13 cellular contexts compared by ENCODE assay signal in genomic region chr2:233429175-233429897, GRCh38.
A peak's percentile ranks its signal among the peaks of the same experiment; 100 is the strongest.
DNase-seq lines count a peak whose midpoint lies in the region; ATAC-seq lines count a peak whose summit lies in the region.
"Had no signal": no experiment of that assay in that cellular context is flagged by ENCODE, and none has a peak within 500 bp of the region (broad histone marks: within the 10 kb centered on the region; RNA-seq: fewer than 3 reads in every experiment).

No MANE protein-coding gene starts in this region.

- intact Hi-C loops in activated T-helper 2 cell treated with anti-CD3 and anti-CD28 coated beads, Interferon-gamma antibody, Interleukin-2, Interleukin-4, amounts not matched to agents 10 μg/mL and 5 μg/mL and 100 μg/mL, durations not matched to agents 14 hours and 24 hours and 36 hours (cut with micrococcal nuclease) = no loop called here

- peaks cover 22% of the 10 kb centered on the region for H3K36me3 Mint-ChIP-seq in activated T-helper 17 cell treated with anti-CD3 and anti-CD28 coated beads, Interleukin-2, amount 50 U/mL, for 72 hours (ENCODE audit: low read depth)
- peaks cover 49 to 60% of the 10 kb centered on the region in 2 donors for H3K36me3 Mint-ChIP-seq in stimulated activated naive B cell treated with anti-CD40 and anti-IgM and Interleukin-4, amounts not matched to agents 10 μg/mL and 1 μg/mL and 100 μg/mL, for 72 hours
- H3K36me3 Mint-ChIP-seq in activated T-helper 2 cell treated with anti-CD3 and anti-CD28 coated beads, Interferon-gamma antibody, Interleukin-2, Interleukin-4, amounts not matched to agents 10 μg/mL and 5 μg/mL and 100 μg/mL, durations not matched to agents 14 hours and 24 hours and 36 hours (ENCODE audit: low read depth) = peaks cover 40% of the 10 kb centered on the region

- peak; percentile 26 for DNase-seq in activated CD4-positive, CD25-positive, alpha-beta regulatory T cell treated with anti-CD3 and anti-CD28 coated beads, Interleukin-2, amount 50 U/mL, for 72 hours
- DNase-seq in stimulated activated naive B cell treated with anti-CD40 and anti-IgM and Interleukin-4, amounts not matched to agents 10 μg/mL and 1 μg/mL and 100 μg/mL, for 72 hours = no peak
- DNase-seq in NCI-H187 (lab: John Stamatoyannopoulos, UW) (no peak), midbrain (lab: John Stamatoyannopoulos, UW) (no peak)
- no peak for DNase-seq in activated T-helper 2 cell treated with anti-CD3 and anti-CD28 coated beads, Interferon-gamma antibody, Interleukin-2, Interleukin-4, amounts not matched to agents 10 μg/mL and 5 μg/mL and 100 μg/mL, durations not matched to agents 14 hours and 24 hours and 36 hours (ENCODE audit: low spot score)
- DNase-seq: 8988T, anterior cingulate cortex, NCI-H1048, sigmoid colon had no signal

- peak overlapping the region; percentile 59 for H3K27ac ChIP-seq in mesodermal cell (ENCODE audit: low read depth, low read length, severe bottlenecking)
- H3K27ac ChIP-seq: sigmoid colon had no signal

- peaks cover 39% of the 10 kb centered on the region for H3K4me1 Mint-ChIP-seq in activated T-helper 17 cell treated with anti-CD3 and anti-CD28 coated beads, Interleukin-2, amount 50 U/mL, for 72 hours
- peaks cover 43 to 83% of the 10 kb centered on the region in 2 donors for H3K4me1 Mint-ChIP-seq in stimulated activated naive B cell treated with anti-CD40 and anti-IgM and Interleukin-4, amounts not matched to agents 10 μg/mL and 1 μg/mL and 100 μg/mL, for 72 hours
- peaks cover 33% of the 10 kb centered on the region for H3K4me1 Mint-ChIP-seq in activated T-helper 2 cell treated with anti-CD3 and anti-CD28 coated beads, Interferon-gamma antibody, Interleukin-2, Interleukin-4, amounts not matched to agents 10 μg/mL and 5 μg/mL and 100 μg/mL, durations not matched to agents 14 hours and 24 hours and 36 hours (ENCODE audit: low read depth)

- 91 to 95% methylated on average over 12 to 13 of the region's 20 CpGs for WGBS in mesodermal cell (ENCODE audit: insufficient coverage in 2 of 2), 2 experiments

- H3K27ac Mint-ChIP-seq in activated T-helper 17 cell treated with anti-CD3 and anti-CD28 coated beads, Interleukin-2, amount 50 U/mL, for 72 hours = peak overlapping the region; percentile 54
- peak overlapping the region; percentile 75 for H3K27ac Mint-ChIP-seq in stimulated activated naive B cell treated with anti-CD40 and anti-IgM and Interleukin-4, amounts not matched to agents 10 μg/mL and 1 μg/mL and 100 μg/mL, for 72 hours
- H3K27ac Mint-ChIP-seq in activated T-helper 2 cell treated with anti-CD3 and anti-CD28 coated beads, Interferon-gamma antibody, Interleukin-2, Interleukin-4, amounts not matched to agents 10 μg/mL and 5 μg/mL and 100 μg/mL, durations not matched to agents 14 hours and 24 hours and 36 hours = no peak overlapping the region
- H3K27ac Mint-ChIP-seq: dendritic cell treated with granulocyte-macrophage colony-stimulating factor and Interleukin-4, amounts not matched to agents 40 ng/mL and 50 ng/mL, for 4 days had no signal

- no peaks in the 10 kb centered on the region for H3K9me3 Mint-ChIP-seq in activated T-helper 17 cell treated with anti-CD3 and anti-CD28 coated beads, Interleukin-2, amount 50 U/mL, for 72 hours
- peaks cover 7 to 12% of the 10 kb centered on the region in 2 donors for H3K9me3 Mint-ChIP-seq in stimulated activated naive B cell treated with anti-CD40 and anti-IgM and Interleukin-4, amounts not matched to agents 10 μg/mL and 1 μg/mL and 100 μg/mL, for 72 hours
- peaks cover 18% of the 10 kb centered on the region for H3K9me3 Mint-ChIP-seq in activated T-helper 2 cell treated with anti-CD3 and anti-CD28 coated beads, Interferon-gamma antibody, Interleukin-2, Interleukin-4, amounts not matched to agents 10 μg/mL and 5 μg/mL and 100 μg/mL, durations not matched to agents 14 hours and 24 hours and 36 hours

- ATAC-seq in activated CD4-positive, CD25-positive, alpha-beta regulatory T cell treated with anti-CD3 and anti-CD28 coated beads, Interleukin-2, amount 50 U/mL, for 24 hours = no peak
- ATAC-seq in activated T-helper 17 cell treated with anti-CD3 and anti-CD28 coated beads, Interleukin-2, amount 50 U/mL, for 72 hours (replicated peaks) = no peak
- ATAC-seq in stimulated activated naive B cell treated with anti-CD40 and anti-IgM and Interleukin-4, amounts not matched to agents 10 μg/mL and 1 μg/mL and 100 μg/mL, for 72 hours (replicated peaks) = no peak

- H3K27me3 Mint-ChIP-seq in activated T-helper 17 cell treated with anti-CD3 and anti-CD28 coated beads, Interleukin-2, amount 50 U/mL, for 72 hours = no peaks in the 10 kb centered on the region
- no peaks in the 10 kb centered on the region for H3K27me3 Mint-ChIP-seq in stimulated activated naive B cell treated with anti-CD40 and anti-IgM and Interleukin-4, amounts not matched to agents 10 μg/mL and 1 μg/mL and 100 μg/mL, for 72 hours
- H3K27me3 Mint-ChIP-seq in activated T-helper 2 cell treated with anti-CD3 and anti-CD28 coated beads, Interferon-gamma antibody, Interleukin-2, Interleukin-4, amounts not matched to agents 10 μg/mL and 5 μg/mL and 100 μg/mL, durations not matched to agents 14 hours and 24 hours and 36 hours (ENCODE audit: low read depth) = no peaks in the 10 kb centered on the region
- H3K27me3 Mint-ChIP-seq: dendritic cell treated with granulocyte-macrophage colony-stimulating factor and Interleukin-4, amounts not matched to agents 40 ng/mL and 50 ng/mL, for 4 days had no signal

- H3K4me3 Mint-ChIP-seq in activated T-helper 17 cell treated with anti-CD3 and anti-CD28 coated beads, Interleukin-2, amount 50 U/mL, for 72 hours = no peak overlapping the region
- no peak overlapping the region for H3K4me3 Mint-ChIP-seq in stimulated activated naive B cell treated with anti-CD40 and anti-IgM and Interleukin-4, amounts not matched to agents 10 μg/mL and 1 μg/mL and 100 μg/mL, for 72 hours
- no peak overlapping the region for H3K4me3 Mint-ChIP-seq in activated T-helper 2 cell treated with anti-CD3 and anti-CD28 coated beads, Interferon-gamma antibody, Interleukin-2, Interleukin-4, amounts not matched to agents 10 μg/mL and 5 μg/mL and 100 μg/mL, durations not matched to agents 14 hours and 24 hours and 36 hours (ENCODE audit: low read depth)
- H3K4me3 Mint-ChIP-seq: dendritic cell treated with granulocyte-macrophage colony-stimulating factor and Interleukin-4, amounts not matched to agents 40 ng/mL and 50 ng/mL, for 4 days had no signal

- H3K4me3 ChIP-seq in mesodermal cell (ENCODE audit: extremely low read depth, insufficient read depth, low read length, poor library complexity, severe bottlenecking) = no peak overlapping the region
- H3K4me3 ChIP-seq: sigmoid colon had no signal

- peaks cover 8% of the 10 kb centered on the region for H3K9me3 ChIP-seq in mesodermal cell (ENCODE audit: control insufficient read depth, low read length)
- H3K9me3 ChIP-seq: sigmoid colon had no signal

- H3K36me3 ChIP-seq in mesodermal cell (ENCODE audit: control insufficient read depth, insufficient read depth, low read length) = no peaks in the 10 kb centered on the region

- peaks cover 16% of the 10 kb centered on the region for H3K4me1 ChIP-seq in mesodermal cell (ENCODE audit: control insufficient read depth, insufficient read depth, low read length, poor library complexity, severe bottlenecking)
